In genomic region chr16:30775131-30775380, GRCh38 we compare ENCODE assay signal across 8 cellular contexts. TPM values are rescaled to one million over a fixed set of nuclear protein-coding genes. Genes with fewer than 3 reads are reported as not detected.
A peak's percentile ranks its signal among the peaks of the same experiment; 100 is the strongest.
DNase-seq lines count a peak whose midpoint lies in the region; ATAC-seq and TF ChIP-seq lines count a peak whose summit lies in the region.

No MANE protein-coding gene starts in this region.

- no peak for ATAC-seq in PC-3

- H3K36me3 ChIP-seq in PC-3 (ENCODE audit: low read depth, low read length) (peaks cover 4% of the 10 kb centered on the region; the same call in 1 of the 2 replicates), neuron (ENCODE audit: insufficient read depth, low read length) (peaks cover 46% of the 10 kb centered on the region)

- H3K9me2 ChIP-seq in PC-3 (replicated peaks; ENCODE audit: low read length), result no peaks in the 10 kb centered on the region

- H3K27ac ChIP-seq in C4-2B, result peak overlapping the region; percentile 97
- peak overlapping the region; percentile 73; the same call in 1 of the 2 replicates for H3K27ac ChIP-seq in PC-3 (ENCODE audit: low read length)

- no peaks in the 10 kb centered on the region for H3K9me3 Mint-ChIP-seq in endothelial cell (ENCODE audit: unreplicated experiment)

- H3K4me3 Mint-ChIP-seq in endothelial cell (ENCODE audit: unreplicated experiment), result peak overlapping the region; percentile 92

- H3K4me3 ChIP-seq in PC-3 (ENCODE audit: low read length) (peak overlapping the region; percentile 82), neuron (ENCODE audit: low read length) (peak overlapping the region; percentile 82)

- peak overlapping the region; percentile 94 for H3K9ac ChIP-seq in PC-3 (ENCODE audit: low read length)

- H3K9me3 ChIP-seq in PC-3 (ENCODE audit: low read length) (no peaks in the 10 kb centered on the region), neuron (ENCODE audit: low read length) (no peaks in the 10 kb centered on the region)

- H3K4me2 ChIP-seq in PC-3 (ENCODE audit: low read length), result peak overlapping the region; percentile 99

- H3K4me1 Mint-ChIP-seq in endothelial cell (ENCODE audit: unreplicated experiment), result peaks cover 14% of the 10 kb centered on the region

- H3K4me1 ChIP-seq in PC-3 (ENCODE audit: insufficient read depth, low read length) (peaks cover 5% of the 10 kb centered on the region), neuron (ENCODE audit: insufficient read depth, low read length) (peaks cover 21% of the 10 kb centered on the region)

- TSS peak; percentile 16 for BruUV-seq in PC-3 (replicated peaks; lab: Mats Ljungman, UMichigan)

- no peaks in the 10 kb centered on the region for H3K27me3 ChIP-seq in PC-3 (ENCODE audit: low read length)
- no peaks in the 10 kb centered on the region for H3K27me3 ChIP-seq in neuron (ENCODE audit: insufficient read depth, low read length)

- no peaks in the 10 kb centered on the region for H3F3A ChIP-seq in PC-3 (ENCODE audit: low read length, unreplicated experiment)

- DNase-seq in PC-3, result no peak
- no peak for DNase-seq in endothelial cell (ENCODE audit: low spot score)
- DNase-seq in epidermal melanocyte (ENCODE audit: insufficient read length, low spot score), result no peak
- no peak for DNase-seq in NCI-H524 (lab: John Stamatoyannopoulos, UW)
- no peak for DNase-seq in 8988T
- DNase-seq in HT-29 (ENCODE audit: low spot score), result no peak

- intact Hi-C loops in PC-3 (cut with micrococcal nuclease), result no loop called here

- CTCF ChIA-PET in PC-3 (lab: Charles Lee), result no interaction called here

- POLR2A ChIA-PET in PC-3 (lab: Charles Lee; ENCODE audit: unreplicated experiment), result interaction anchor here (0.6 kb wide), 1 partner anchor 79 kb away, joined by 9 read pairs; no protein-coding TSS in a partner anchor

- H3K79me2 ChIP-seq in PC-3 (ENCODE audit: low read length), result no peaks in the 10 kb centered on the region

- no peaks in the 10 kb centered on the region for H4K20me1 ChIP-seq in PC-3 (ENCODE audit: low read length)

- H3K36me3 Mint-ChIP-seq in endothelial cell (ENCODE audit: low read depth, unreplicated experiment), result peaks cover 33% of the 10 kb centered on the region

- H2AFZ ChIP-seq in PC-3 (ENCODE audit: low read length) (peak overlapping the region; percentile 79; the same call in 1 of the 2 replicates), neuron (ENCODE audit: low read depth, low read length) (no peak overlapping the region)

- H3K27ac Mint-ChIP-seq in endothelial cell (ENCODE audit: unreplicated experiment), result peak overlapping the region; percentile 36

- TF ChIP-seq CTCF in C4-2B (conservative IDR thresholded peaks at IDR 0.05) (no peak), PC-3 (conservative IDR thresholded peaks at IDR 0.05; ENCODE audit: low read depth, low read length) (no peak), endothelial cell (IDR thresholded peaks at IDR 0.05; ENCODE audit: unreplicated experiment) (no peak)

- H3K27me3 Mint-ChIP-seq in endothelial cell (ENCODE audit: unreplicated experiment), result peaks cover 15% of the 10 kb centered on the region

RNA-seq across cellular contexts. Expression of gene ZNF629, which starts 11.9 kb away (rescaled TPM):
- total RNA-seq in PC-3 (2014; rRNA removed) (7.8 and 8.4 TPM in 2 replicates), endothelial cell (ENCODE audit: unreplicated experiment) (29.7 TPM)
- total RNA-seq in HT-29 (2014; rRNA removed; shearing (Covaris generic)), result 19.8 and 21.3 TPM in 2 replicates

RNA-seq across cellular contexts. Expression of gene RNF40, which starts 12.9 kb away (rescaled TPM):
- total RNA-seq in PC-3 (2014; rRNA removed) (64.1 and 80.2 TPM in 2 replicates), endothelial cell (ENCODE audit: unreplicated experiment) (108 TPM)
- 99.7 and 109 TPM in 2 replicates for total RNA-seq in HT-29 (2014; rRNA removed; shearing (Covaris generic))

RNA-seq across cellular contexts. Expression of gene CFAP119, which starts 13.2 kb away (rescaled TPM):
- total RNA-seq in PC-3 (2014; rRNA removed) (8.6 and 9.6 TPM in 2 replicates), endothelial cell (ENCODE audit: unreplicated experiment) (5.2 TPM)
- 13.5 and 23.4 TPM in 2 replicates for total RNA-seq in HT-29 (2014; rRNA removed; shearing (Covaris generic))

RNA-seq across cellular contexts. Expression of gene PHKG2, which starts 26.8 kb away (rescaled TPM):
- total RNA-seq in PC-3 (2014; rRNA removed), result 28.6 and 30.9 TPM in 2 replicates
- 27.5 TPM for total RNA-seq in endothelial cell (ENCODE audit: unreplicated experiment)
- 58.3 and 69.5 TPM in 2 replicates for total RNA-seq in HT-29 (2014; rRNA removed; shearing (Covaris generic))
